ENCODE assay signal across 16 cellular contexts in the genomic region with DNA sequence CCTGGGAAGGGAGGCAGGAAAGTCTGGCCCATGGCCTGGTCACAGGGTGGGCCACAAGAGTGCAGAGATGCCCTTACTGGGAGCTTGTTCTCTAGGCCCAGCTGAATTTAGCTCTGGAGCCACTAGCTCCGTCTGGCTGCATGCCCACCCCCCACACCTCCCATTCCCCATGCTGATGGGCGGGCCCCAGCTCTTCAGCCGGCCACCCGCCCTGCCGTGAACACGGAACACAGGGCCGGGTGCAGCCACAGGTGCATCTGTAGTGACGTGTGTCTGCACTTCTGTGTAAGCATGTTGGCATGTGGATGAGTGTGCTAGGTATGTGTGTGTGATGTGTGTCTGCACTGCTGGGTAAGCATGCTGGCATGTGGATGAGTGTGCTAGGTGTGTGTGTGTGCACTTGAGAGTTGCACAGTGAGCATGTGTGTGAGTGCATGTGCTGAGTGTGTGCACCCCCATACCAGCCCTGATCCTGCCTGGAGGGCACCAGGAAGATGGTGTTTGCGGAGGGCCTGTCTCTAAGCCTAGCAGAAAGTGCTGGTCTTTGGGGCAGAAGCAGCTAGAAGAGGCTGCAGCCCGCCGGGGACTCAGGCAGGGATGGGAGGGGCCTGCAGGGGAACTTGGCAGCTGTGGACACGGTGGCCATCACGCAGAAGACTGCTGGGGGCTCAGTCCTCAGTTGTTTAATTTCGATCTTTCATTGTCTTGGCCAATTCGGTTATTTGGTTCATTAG.
DNase-seq lines count a peak whose midpoint lies in the region; ATAC-seq, FAIRE-seq and TF ChIP-seq lines count a peak whose summit lies in the region.
"Had no signal": no experiment of that assay in that cellular context is flagged by ENCODE, and none has a peak within 500 bp of the region (broad histone marks: within the 10 kb centered on the region; RNA-seq: fewer than 3 reads in every experiment).

No MANE protein-coding gene starts in this region.

- no peak overlapping the region for H2BK12ac ChIP-seq in trophoblast cell (ENCODE audit: low read length)

- H3K27ac Mint-ChIP-seq in endodermal cell: no peak overlapping the region
- no peak overlapping the region for H3K27ac Mint-ChIP-seq in activated T-helper 17 cell treated with anti-CD3 and anti-CD28 coated beads, Interleukin-2, amount 50 U/mL, for 72 hours
- H3K27ac Mint-ChIP-seq: IgD-negative memory B cell had no signal

- H4K20me1 ChIP-seq in BLaER1: no peaks in the 10 kb centered on the region

- H3K36me3 ChIP-seq in BLaER1 (no peaks in the 10 kb centered on the region), H7 (replicated peaks; ENCODE audit: control insufficient read depth, insufficient read depth, low read length) (no peaks in the 10 kb centered on the region), endodermal cell (ENCODE audit: control insufficient read depth, insufficient read depth, low read length) (no peaks in the 10 kb centered on the region), trophoblast cell (ENCODE audit: control insufficient read depth in 1 of 2, insufficient read depth in 2 of 2, low read length in 2 of 2) (no peaks in the 10 kb centered on the region)
- H3K36me3 ChIP-seq: SJSA1 had no signal

- H3K27me3 ChIP-seq in BLaER1 (no peaks in the 10 kb centered on the region), H7 (ENCODE audit: control insufficient read depth, insufficient read depth, low read length) (no peaks in the 10 kb centered on the region), endodermal cell (ENCODE audit: control insufficient read depth, insufficient read depth, low read length, poor library complexity, severe bottlenecking) (no peaks in the 10 kb centered on the region), trophoblast cell (ENCODE audit: insufficient read depth, low read length) (no peaks in the 10 kb centered on the region)
- H3K27me3 ChIP-seq: SJSA1 had no signal

- TF ChIP-seq CTCF in endodermal cell (conservative IDR thresholded peaks at IDR 0.05): no peak

- no peak overlapping the region for H4K12ac ChIP-seq in trophoblast cell (ENCODE audit: low read depth, low read length)

- H3K9ac ChIP-seq in BLaER1 (no peak overlapping the region), endodermal cell (ENCODE audit: extremely low read depth, low read length, poor library complexity, severe bottlenecking) (no peak overlapping the region), trophoblast cell (ENCODE audit: low read length) (no peak overlapping the region)

- H3K36me3 Mint-ChIP-seq in endodermal cell (ENCODE audit: low read depth): no peaks in the 10 kb centered on the region
- H3K36me3 Mint-ChIP-seq in activated T-helper 17 cell treated with anti-CD3 and anti-CD28 coated beads, Interleukin-2, amount 50 U/mL, for 72 hours (ENCODE audit: low read depth): no peaks in the 10 kb centered on the region
- H3K36me3 Mint-ChIP-seq: IgD-negative memory B cell had no signal

- H3K79me1 ChIP-seq in trophoblast cell (ENCODE audit: low read length): no peaks in the 10 kb centered on the region

- 82 to 96% methylated on average over 10 to 15 of the region's 15 CpGs for WGBS in endodermal cell (ENCODE audit: insufficient coverage in 1 of 2, insufficient read length in 1 of 2), 2 experiments
- no CpG with 5 or more reads among the region's 15 CpGs for WGBS in trophoblast cell (ENCODE audit: extremely low coverage, insufficient coverage, insufficient read length)

- H3K9me3 ChIP-seq in BLaER1 (no peaks in the 10 kb centered on the region), endodermal cell (ENCODE audit: control insufficient read depth, low read length) (peaks cover 4% of the 10 kb centered on the region), trophoblast cell (ENCODE audit: insufficient read depth, low read depth, low read length) (peaks cover 24% of the 10 kb centered on the region)
- H3K9me3 ChIP-seq: SJSA1 had no signal

- no peak overlapping the region for H2BK5ac ChIP-seq in trophoblast cell (ENCODE audit: low read depth, low read length, poor library complexity)

- H4K8ac ChIP-seq in trophoblast cell (ENCODE audit: low read depth, low read length): no peak overlapping the region

- no peaks in the 10 kb centered on the region for H3K9me3 Mint-ChIP-seq in endodermal cell
- H3K9me3 Mint-ChIP-seq in activated T-helper 17 cell treated with anti-CD3 and anti-CD28 coated beads, Interleukin-2, amount 50 U/mL, for 72 hours: no peaks in the 10 kb centered on the region
- H3K9me3 Mint-ChIP-seq: IgD-negative memory B cell had no signal

- H3K27me3 Mint-ChIP-seq in endodermal cell (ENCODE audit: insufficient read depth): no peaks in the 10 kb centered on the region
- no peaks in the 10 kb centered on the region for H3K27me3 Mint-ChIP-seq in activated T-helper 17 cell treated with anti-CD3 and anti-CD28 coated beads, Interleukin-2, amount 50 U/mL, for 72 hours
- H3K27me3 Mint-ChIP-seq: IgD-negative memory B cell had no signal

- FAIRE-seq in GM12891 (lab: Jason Lieb, UNC): no peak

- H3K4me2 ChIP-seq in BLaER1 (peak overlapping the region; percentile 74), trophoblast cell (ENCODE audit: low read length) (no peak overlapping the region)

- H2BK120ac ChIP-seq in trophoblast cell (ENCODE audit: insufficient read depth, low read length, poor library complexity): no peak overlapping the region

- DNase-seq in H7: peak; percentile 15
- DNase-seq in endodermal cell: peak; percentile 36
- peak in 1 of 2 donors; percentile 19 for DNase-seq in trophoblast cell
- DNase-seq in 8988T: no peak
- no peak for DNase-seq in GM12891 (ENCODE audit: insufficient read length, low spot score)
- DNase-seq: AML-193, DMS79 treated with DMSO at 0.1 percent for 48 hours, GOT3, Karpas-422, NCI-H1436, NCI-H1930, NCI-H526 had no signal

- TF ChIP-seq POLR2A in GM12891 (IDR thresholded peaks at IDR 0.05; ENCODE audit: low read depth, low read length): no peak

- H3K4me3 ChIP-seq in BLaER1 (no peak overlapping the region), H7 (ENCODE audit: insufficient read depth, low read depth, low read length) (no peak overlapping the region), endodermal cell (ENCODE audit: low read length) (no peak overlapping the region), trophoblast cell (ENCODE audit: low read depth, low read length) (peak overlapping the region; percentile 25)
- H3K4me3 ChIP-seq: SJSA1 had no signal

- no peak for ATAC-seq in activated T-helper 17 cell treated with anti-CD3 and anti-CD28 coated beads, Interleukin-2, amount 50 U/mL, for 72 hours (replicated peaks)

- no peak overlapping the region for H3K4ac ChIP-seq in trophoblast cell (ENCODE audit: low read depth, low read length)

- H3K27ac ChIP-seq in BLaER1: no peak overlapping the region
- no peak overlapping the region for H3K27ac ChIP-seq in endodermal cell (ENCODE audit: low read depth, low read length)
- no peak overlapping the region for H3K27ac ChIP-seq in trophoblast cell (ENCODE audit: low read depth, low read length)
- H3K27ac ChIP-seq: SJSA1 had no signal

- peak overlapping the region; percentile 74 for H3K23ac ChIP-seq in trophoblast cell (ENCODE audit: low read length)

- H3K4me3 Mint-ChIP-seq in endodermal cell: no peak overlapping the region
- no peak overlapping the region for H3K4me3 Mint-ChIP-seq in activated T-helper 17 cell treated with anti-CD3 and anti-CD28 coated beads, Interleukin-2, amount 50 U/mL, for 72 hours

- no peak overlapping the region for H4K91ac ChIP-seq in trophoblast cell (ENCODE audit: low read depth, low read length)

- H2AFZ ChIP-seq in trophoblast cell (ENCODE audit: insufficient read depth, low read length, poor library complexity): no peak overlapping the region

- no peaks in the 10 kb centered on the region for H3K79me2 ChIP-seq in trophoblast cell (ENCODE audit: control insufficient read depth, insufficient read depth, low read length, poor library complexity)

- H3K4me1 ChIP-seq in BLaER1: peaks cover 39% of the 10 kb centered on the region
- H3K4me1 ChIP-seq in endodermal cell (ENCODE audit: control insufficient read depth, insufficient read depth, low read length): no peaks in the 10 kb centered on the region
- no peaks in the 10 kb centered on the region for H3K4me1 ChIP-seq in trophoblast cell (ENCODE audit: control insufficient read depth in 1 of 2, insufficient read depth in 2 of 2, low read length in 2 of 2)
- H3K4me1 ChIP-seq: SJSA1 had no signal

- H2AK5ac ChIP-seq in trophoblast cell (ENCODE audit: low read length): no peak overlapping the region

- H3K4me1 Mint-ChIP-seq in endodermal cell: no peaks in the 10 kb centered on the region
- H3K4me1 Mint-ChIP-seq in activated T-helper 17 cell treated with anti-CD3 and anti-CD28 coated beads, Interleukin-2, amount 50 U/mL, for 72 hours: no peaks in the 10 kb centered on the region
- H3K4me1 Mint-ChIP-seq: IgD-negative memory B cell had no signal

- no peak overlapping the region for H3K14ac ChIP-seq in trophoblast cell (ENCODE audit: low read length)

- no peak overlapping the region for H3K18ac ChIP-seq in trophoblast cell (ENCODE audit: low read length)

TF ChIP-seq in GM12891, 5 proteins besides CTCF, POLR2A, EP300 and RAD21:
- no peak for TF ChIP-seq SPI1 (IDR thresholded peaks at IDR 0.05; ENCODE audit: low read depth, low read length)
- TF ChIP-seq TAF1 (IDR thresholded peaks at IDR 0.05; ENCODE audit: low read depth, low read length): no peak
- TF ChIP-seq PAX5 (IDR thresholded peaks at IDR 0.05; ENCODE audit: insufficient read depth, low read length, severe bottlenecking): no peak
- no peak for TF ChIP-seq POU2F2 (IDR thresholded peaks at IDR 0.05; ENCODE audit: low read depth, low read length)
- TF ChIP-seq POLR2AphosphoS5 (IDR thresholded peaks at IDR 0.05; ENCODE audit: low read depth, low read length): no peak

Comparison
In these comparisons a context has a peak if more than half of its experiments do, and no peak if none do; other contexts are left out.
1. DNase-seq: peak in H7 (single experiment) and endodermal cell (single experiment); none in 8988T (single experiment) and GM12891 (single experiment).